Comparison of ENCODE assay signal across 8 cellular contexts in genomic region chr10:75210193-75211006, GRCh38. TPM values are rescaled to one million over a fixed set of nuclear protein-coding genes. Genes with fewer than 3 reads are reported as not detected.
DNase-seq lines count a peak whose midpoint lies in the region; ATAC-seq and TF ChIP-seq lines count a peak whose summit lies in the region.

TSS of gene VDAC2 (plus strand) at chr10:75210796. CDS start at chr10:75211159, 363 bp downstream.

- H3K27me3 ChIP-seq in adipocyte (replicated peaks; ENCODE audit: control insufficient read depth, insufficient read depth, low read length) (no peaks in the 10 kb centered on the region), heart left ventricle (no peaks in the 10 kb centered on the region), upper lobe of right lung (no peaks in the 10 kb centered on the region)

- peak within 1 kb of the TSS; percentile 99 for H3K27ac Mint-ChIP-seq in progenitor cell of endocrine pancreas

- H3K4me1 ChIP-seq in adipocyte (ENCODE audit: control insufficient read depth, insufficient read depth, low read length) (peaks cover 33% of the 10 kb centered on the region), heart left ventricle (peaks cover 2 to 52% (median 36%) of the 10 kb centered on the region in 12 donors), upper lobe of right lung (peaks cover 37% of the 10 kb centered on the region)

- ATAC-seq in HG02610 (IDR thresholded peaks at IDR 0.05; ENCODE audit: unreplicated experiment): peak; percentile 87
- peak; percentile 94 to 98 (median 97) for ATAC-seq in heart left ventricle
- ATAC-seq in upper lobe of right lung: peak; percentile 98

- peak within 1 kb of the TSS; percentile 100 for H3K9ac ChIP-seq in adipocyte (ENCODE audit: low read length)

- intact Hi-C loops in heart left ventricle (cut with DNase I): loop anchor here in 4 of 10 donors (1.0 to 10.0 kb wide), 5 partner anchors 16 to 98 kb away; partner anchors contain the start of gene SAMD8 (in 3 of the 4)
- intact Hi-C loops in upper lobe of right lung (cut with DNase I): no loop called here

- H3K4me3 Mint-ChIP-seq in progenitor cell of endocrine pancreas (ENCODE audit: low read depth): peak within 1 kb of the TSS; percentile 97

- H3K36me3 Mint-ChIP-seq in progenitor cell of endocrine pancreas (ENCODE audit: insufficient read depth): peaks cover 14% of the 10 kb centered on the region

- H3K27ac ChIP-seq in heart left ventricle (peak within 1 kb of the TSS; percentile 98 to 100 (median 100)), upper lobe of right lung (peak within 1 kb of the TSS; percentile 99)

- H3K4me3 ChIP-seq in GM12865 (ENCODE audit: low read depth, low read length) (peak within 1 kb of the TSS; percentile 79), adipocyte (ENCODE audit: low read length) (peak within 1 kb of the TSS; percentile 99), heart left ventricle (peak within 1 kb of the TSS; percentile 78 to 100 (median 91)), upper lobe of right lung (peak within 1 kb of the TSS; percentile 98)

- TF ChIP-seq POLR2A in heart left ventricle (IDR thresholded peaks at IDR 0.05): peak; percentile 51 to 83

- 0% methylated on average over 13 to 84 of the region's 84 CpGs for WGBS in heart left ventricle, 4 donors

- no peaks in the 10 kb centered on the region for H3K27me3 Mint-ChIP-seq in progenitor cell of endocrine pancreas

- H3K36me3 ChIP-seq in adipocyte (ENCODE audit: control insufficient read depth, insufficient read depth, low read length, severe bottlenecking) (peaks cover 33% of the 10 kb centered on the region), heart left ventricle (peaks cover 0 to 37% (median 33%) of the 10 kb centered on the region in 9 donors), upper lobe of right lung (peaks cover 33% of the 10 kb centered on the region)

- TF ChIP-seq CTCF in GM12865 (IDR thresholded peaks at IDR 0.05; ENCODE audit: insufficient read depth, low read depth, low read length, missing control alignments) (no peak), heart left ventricle (IDR thresholded peaks at IDR 0.05) (peak in 1 of 12 donors; percentile 23), progenitor cell of endocrine pancreas (IDR thresholded peaks at IDR 0.05; ENCODE audit: unreplicated experiment) (peak; percentile 7), upper lobe of right lung (IDR thresholded peaks at IDR 0.05) (no peak)

- peaks cover 31% of the 10 kb centered on the region for H3K4me1 Mint-ChIP-seq in progenitor cell of endocrine pancreas (ENCODE audit: low read depth)

- DNase-seq in GM12865 (ENCODE audit: low read depth) (peak; percentile 96), NCI-H1092 (lab: John Stamatoyannopoulos, UW) (peak; percentile 74), T follicular helper cell (ENCODE audit: low read depth) (peak; percentile 91), adipocyte (ENCODE audit: low read depth) (peak; percentile 94), heart left ventricle (peak; percentile 92 to 97 (median 94)), progenitor cell of endocrine pancreas (ENCODE audit: low spot score, unreplicated experiment) (peak; percentile 91), upper lobe of right lung (peak; percentile 96)

- H3K9me3 Mint-ChIP-seq in progenitor cell of endocrine pancreas (ENCODE audit: low read depth): no peaks in the 10 kb centered on the region

- H3K9me3 ChIP-seq in adipocyte (ENCODE audit: control insufficient read depth, low read length): no peaks in the 10 kb centered on the region
- no peaks in the 10 kb centered on the region for H3K9me3 ChIP-seq in heart left ventricle
- no peaks in the 10 kb centered on the region for H3K9me3 ChIP-seq in upper lobe of right lung

RNA-seq across cellular contexts. Expression of gene VDAC2, which starts in this region (rescaled TPM):
- total RNA-seq in heart left ventricle: 100 to 1,000 TPM; 334 to 554 (median 472) TPM
- 100 to 1,000 TPM; 375 to 515 TPM for polyA plus RNA-seq in heart left ventricle
- total RNA-seq in progenitor cell of endocrine pancreas: 142 and 154 TPM in 2 replicates
- 119 TPM for total RNA-seq in upper lobe of right lung

Comparison
In these comparisons a context has a peak if more than half of its experiments do, and no peak if none do; other contexts are left out.
1. Peak in every context shown above with its lines: DNase-seq, ATAC-seq, H3K4me3 ChIP-seq and H3K27ac ChIP-seq.